ENCODE assay signal across 8 cellular contexts in the genomic region with DNA sequence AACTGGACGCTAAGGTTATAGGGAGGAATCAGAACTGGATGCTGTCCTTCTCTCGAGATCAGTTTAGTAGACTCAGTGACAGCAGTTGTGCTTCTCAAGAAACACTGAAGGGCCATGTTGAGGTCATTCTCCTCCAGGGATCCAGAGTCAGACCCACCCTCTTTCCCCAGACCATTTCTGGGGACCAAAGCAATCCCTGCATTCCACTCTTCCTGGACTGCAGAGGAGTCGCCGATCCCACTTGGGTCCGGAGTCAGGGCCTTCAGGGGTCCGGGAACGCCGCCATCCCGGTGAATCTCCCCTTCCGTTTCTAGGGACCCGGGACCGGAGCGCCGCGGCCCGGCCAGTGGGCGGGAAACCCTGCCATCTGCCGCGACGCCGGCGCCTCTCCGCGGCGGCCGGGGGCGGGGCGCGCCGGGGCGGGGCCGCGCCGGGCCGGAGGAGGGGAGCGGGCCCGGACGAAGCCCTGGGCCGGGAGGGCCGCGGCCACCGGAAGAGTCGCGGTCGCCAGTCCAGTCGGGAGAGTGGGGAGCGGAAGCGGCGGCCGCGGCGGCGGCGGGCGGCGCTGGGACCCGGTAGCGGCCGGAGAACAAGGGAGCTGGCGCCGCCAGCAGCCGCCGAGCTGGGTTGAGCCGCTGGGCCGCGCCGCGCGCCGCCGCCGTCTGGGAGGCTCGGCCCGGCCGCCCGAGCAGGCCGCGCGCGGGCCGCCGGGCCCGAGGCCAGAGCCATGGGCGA. TPM values are rescaled to one million over a fixed set of nuclear protein-coding genes. Genes with fewer than 3 reads are reported as not detected.
DNase-seq lines count a peak whose midpoint lies in the region; ATAC-seq and TF ChIP-seq lines count a peak whose summit lies in the region.

A gene (plus strand): TSS at position 469 of the 735 bp plus-strand sequence. CDS start 259 bp downstream, at position 728.

- H3K4me3 ChIP-seq in DOHH2 (ENCODE audit: low read length) (peak within 1 kb of the TSS; percentile 99), HUES48 (ENCODE audit: low read depth, low read length) (peak within 1 kb of the TSS; percentile 97)

- H3K4me1 Mint-ChIP-seq in activated naive CD8-positive, alpha-beta T cell treated with anti-CD3 and anti-CD28 coated beads, Interleukin-2, amount 10 ng/mL, durations not matched to agents 7 days and 5 days: peaks cover 19% of the 10 kb centered on the region

- peak within 1 kb of the TSS; percentile 82 for H3K4me2 ChIP-seq in DOHH2 (ENCODE audit: low read length)

- H3K27me3 Mint-ChIP-seq in activated naive CD8-positive, alpha-beta T cell treated with anti-CD3 and anti-CD28 coated beads, Interleukin-2, amount 10 ng/mL, durations not matched to agents 7 days and 5 days: no peaks in the 10 kb centered on the region

- intact Hi-C loops in Right ventricle myocardium inferior (cut with DNase I): loop anchor here (1.0 to 2.0 kb wide), 4 partner anchors 20 to 94 kb away; a partner anchor contains a TSS

- peak within 1 kb of the TSS; percentile 82 for H3K27ac Mint-ChIP-seq in activated naive CD8-positive, alpha-beta T cell treated with anti-CD3 and anti-CD28 coated beads, Interleukin-2, amount 10 ng/mL, durations not matched to agents 7 days and 5 days

- H3K9me3 ChIP-seq in DOHH2 (ENCODE audit: control insufficient read depth, insufficient read depth, low read length): no peaks in the 10 kb centered on the region
- H3K9me3 ChIP-seq in HUES48 (ENCODE audit: control insufficient read depth, insufficient read depth, low read length): no peaks in the 10 kb centered on the region

- no peak for TF ChIP-seq CTCF in DOHH2 (IDR thresholded peaks at IDR 0.05; ENCODE audit: low read depth, low read length, poor library complexity, severe bottlenecking)

- H3K79me2 ChIP-seq in DOHH2 (ENCODE audit: control insufficient read depth, low read length): peaks cover 43% of the 10 kb centered on the region

- H3K9me3 Mint-ChIP-seq in activated naive CD8-positive, alpha-beta T cell treated with anti-CD3 and anti-CD28 coated beads, Interleukin-2, amount 10 ng/mL, durations not matched to agents 7 days and 5 days: no peaks in the 10 kb centered on the region

- ATAC-seq in GM21423 (IDR thresholded peaks at IDR 0.05; ENCODE audit: unreplicated experiment) (peak; percentile 70), Right ventricle myocardium inferior (peak; percentile 90)
- ATAC-seq in activated naive CD8-positive, alpha-beta T cell treated with anti-CD3 and anti-CD28 coated beads, Interleukin-2, amount 10 ng/mL, durations not matched to agents 7 days and 5 days (ENCODE audit: low read depth): peak; percentile 77

- peaks cover 12% of the 10 kb centered on the region for H3F3A ChIP-seq in DOHH2 (ENCODE audit: control insufficient read depth, insufficient read depth)

- peaks cover 35% of the 10 kb centered on the region for H3K4me1 ChIP-seq in DOHH2 (ENCODE audit: control insufficient read depth, low read length)
- peaks cover 9% of the 10 kb centered on the region for H3K4me1 ChIP-seq in HUES48 (ENCODE audit: control insufficient read depth, insufficient read depth, low read length)

- H3K36me3 Mint-ChIP-seq in activated naive CD8-positive, alpha-beta T cell treated with anti-CD3 and anti-CD28 coated beads, Interleukin-2, amount 10 ng/mL, durations not matched to agents 7 days and 5 days: peaks cover 1% of the 10 kb centered on the region

- DNase-seq in RPMI8226: peak; percentile 73
- peak; percentile 71 for DNase-seq in activated naive CD8-positive, alpha-beta T cell treated with anti-CD3 and anti-CD28 coated beads, Interleukin-2, amount 10 ng/mL, durations not matched to agents 7 days and 5 days
- DNase-seq in Right ventricle myocardium inferior (ENCODE audit: missing footprints): peak; percentile 85
- peak; percentile 59 for DNase-seq in occipital lobe (lab: John Stamatoyannopoulos, UW)
- DNase-seq in dedifferentiated amniotic fluid mesenchymal stem cell (ENCODE audit: extremely low spot score): no peak

- POLR2A ChIA-PET in activated naive CD8-positive, alpha-beta T cell treated with anti-CD3 and anti-CD28 coated beads, Interleukin-2, amount 10 ng/mL, durations not matched to agents 7 days and 5 days (lab: Charles Lee): interaction anchor here (0.7 to 1.0 kb wide), 3 partner anchors 10 to 20 kb away, joined by 3 to 4 read pairs (median 4); a partner anchor contains a TSS

- H4K20me1 ChIP-seq in DOHH2 (ENCODE audit: control insufficient read depth, insufficient read depth, low read depth, low read length): 0 out of 2 replicates have a peak, but pooled peaks cover 9% of the 10 kb centered on the region

- peak within 1 kb of the TSS; percentile 43 for H3K9ac ChIP-seq in HUES48 (ENCODE audit: low read depth, low read length)

- H3K4me3 Mint-ChIP-seq in activated naive CD8-positive, alpha-beta T cell treated with anti-CD3 and anti-CD28 coated beads, Interleukin-2, amount 10 ng/mL, durations not matched to agents 7 days and 5 days: peak within 1 kb of the TSS; percentile 98

- H3K27me3 ChIP-seq in DOHH2 (ENCODE audit: control insufficient read depth, low read length): no peaks in the 10 kb centered on the region
- no peaks in the 10 kb centered on the region for H3K27me3 ChIP-seq in HUES48 (ENCODE audit: control insufficient read depth, insufficient read depth, low read length)

- no peaks in the 10 kb centered on the region for H3K9me2 ChIP-seq in DOHH2 (replicated peaks; ENCODE audit: control insufficient read depth, low read length)

- H3K36me3 ChIP-seq in DOHH2 (ENCODE audit: control insufficient read depth, low read length) (peaks cover 12% of the 10 kb centered on the region), HUES48 (ENCODE audit: control insufficient read depth, insufficient read depth, low read length) (no peaks in the 10 kb centered on the region)

- peak within 1 kb of the TSS; percentile 53 for H3K27ac ChIP-seq in DOHH2 (ENCODE audit: low read depth, low read length)
- H3K27ac ChIP-seq in HUES48 (ENCODE audit: low read depth, low read length): peak within 1 kb of the TSS; percentile 93

RNA-seq across cellular contexts. Expression of the gene that starts here (rescaled TPM):
- total RNA-seq in activated naive CD8-positive, alpha-beta T cell treated with anti-CD3 and anti-CD28 coated beads, Interleukin-2, amount 10 ng/mL, durations not matched to agents 7 days and 5 days: 10 to 100 TPM; 39.9 to 41.0 TPM
- total RNA-seq in Right ventricle myocardium inferior (60.7 TPM), occipital lobe (30.9 TPM)
